In genomic region chr21:45129231-45129923, GRCh38 we compare ENCODE assay signal across 8 cellular contexts. TPM values are rescaled to one million over a fixed set of nuclear protein-coding genes. Genes with fewer than 3 reads are reported as not detected.
A peak's percentile ranks its signal among the peaks of the same experiment; 100 is the strongest.
DNase-seq lines count a peak whose midpoint lies in the region; ATAC-seq and TF ChIP-seq lines count a peak whose summit lies in the region.

No MANE protein-coding gene starts in this region.

- no peak overlapping the region for H3K4me3 ChIP-seq in rectal smooth muscle tissue (ENCODE audit: low read length)

- no peak overlapping the region for H3K27ac Mint-ChIP-seq in glutamatergic neuron (ENCODE audit: unreplicated experiment)

- H3K4me1 ChIP-seq in rectal smooth muscle tissue (ENCODE audit: control insufficient read depth, insufficient read depth, low read length), result peaks cover 29% of the 10 kb centered on the region

- TF ChIP-seq CTCF in glutamatergic neuron (IDR thresholded peaks at IDR 0.05; ENCODE audit: partially characterized antibody, unreplicated experiment) (no peak), GM10248 (IDR thresholded peaks at IDR 0.05; ENCODE audit: control extremely low read depth, extremely low read depth, low read depth, missing control alignments) (no peak)

- H3K9ac ChIP-seq in rectal smooth muscle tissue (ENCODE audit: low read length), result no peak overlapping the region

- DNase-seq in EL (peak; percentile 64), SW480 (ENCODE audit: low spot score) (peak; percentile 41), glutamatergic neuron (no peak), KG1 (lab: John Stamatoyannopoulos, UW) (no peak), GM10248 (ENCODE audit: extremely low spot score) (no peak)

- CTCF ChIA-PET in GM10248 (lab: Yijun Ruan, JAX), result interaction anchor here (1.0 to 9.6 kb wide), 18 partner anchors 11 to 751 kb away, joined by 3 to 216 read pairs (median 6); partner anchors contain the start of gene SLX9

- peaks cover 49% of the 10 kb centered on the region for H3K4me1 Mint-ChIP-seq in glutamatergic neuron (ENCODE audit: low read depth, unreplicated experiment)

- no peaks in the 10 kb centered on the region for H3K36me3 ChIP-seq in rectal smooth muscle tissue (ENCODE audit: control insufficient read depth, insufficient read depth, low read length)

- ATAC-seq in HG02798 (IDR thresholded peaks at IDR 0.05; ENCODE audit: poor library complexity, unreplicated experiment) (no peak), GM18858 (IDR thresholded peaks at IDR 0.05; ENCODE audit: unreplicated experiment) (no peak)

- H3K4me3 Mint-ChIP-seq in glutamatergic neuron (ENCODE audit: unreplicated experiment), result peak overlapping the region; percentile 2

- H3K36me3 Mint-ChIP-seq in glutamatergic neuron (ENCODE audit: unreplicated experiment), result no peaks in the 10 kb centered on the region

- POLR2A ChIA-PET in GM10248 (lab: Yijun Ruan, JAX), result no interaction called here

- peaks cover 1% of the 10 kb centered on the region for H3K27me3 Mint-ChIP-seq in glutamatergic neuron (ENCODE audit: unreplicated experiment)

- H3K9me3 Mint-ChIP-seq in glutamatergic neuron (ENCODE audit: unreplicated experiment), result peaks cover 4% of the 10 kb centered on the region

- no peaks in the 10 kb centered on the region for H3K27me3 ChIP-seq in rectal smooth muscle tissue (ENCODE audit: control insufficient read depth, insufficient read depth, low read length)

- peak overlapping the region; percentile 45 for H3K27ac ChIP-seq in rectal smooth muscle tissue (ENCODE audit: low read depth, low read length)

RNA-seq across cellular contexts. Expression of gene ADARB1, which starts 55.0 kb away (rescaled TPM):
- total RNA-seq in glutamatergic neuron (ENCODE audit: unreplicated experiment), result 49.2 TPM

Comparison
In these comparisons a context has a peak if more than half of its experiments do, and no peak if none do; other contexts are left out.
1. DNase-seq: peak in EL (single experiment) and SW480 (single experiment); none in glutamatergic neuron (single experiment), KG1 (single experiment) and GM10248 (single experiment).